30 cellular contexts compared by ENCODE assay signal in genomic region chr15:40130799-40131502, GRCh38. TPM values are rescaled to one million over a fixed set of nuclear protein-coding genes. Genes with fewer than 3 reads are reported as not detected.
DNase-seq lines count a peak whose midpoint lies in the region; ATAC-seq, FAIRE-seq and TF ChIP-seq lines count a peak whose summit lies in the region.
"Had no signal": no experiment of that assay in that cellular context is flagged by ENCODE, and none has a peak within 500 bp of the region (broad histone marks: within the 10 kb centered on the region; RNA-seq: fewer than 3 reads in every experiment).

No MANE protein-coding gene starts in this region.

- peak; percentile 64 for DNase-seq in activated CD4-positive, alpha-beta T cell treated with anti-CD3 and anti-CD28 coated beads, Interleukin-2, amount 10 ng/mL, durations not matched to agents 24 days and 14 days
- DNase-seq in activated CD4-positive, alpha-beta T cell treated with anti-CD3 and anti-CD28 coated beads for 48 hours: no peak
- DNase-seq in GM12892 (ENCODE audit: insufficient read length): no peak
- DNase-seq in SK-MEL-5 (ENCODE audit: low read depth, low spot score): peak; percentile 7
- DNase-seq in naive thymus-derived CD4-positive, alpha-beta T cell: peak in 1 of 9 donors; percentile 40
- no peak for DNase-seq in H7
- no peak for DNase-seq in kidney glomerular epithelial cell (lab: John Stamatoyannopoulos, UW)
- DNase-seq in H4 (ENCODE audit: low spot score): no peak
- DNase-seq: activated effector memory CD4-positive, alpha-beta T cell treated with Interleukin-2 at 50 U/mL for 16 hours; colonic mucosa; DMS 273 treated with DMSO at 0.1 percent for 48 hours; endodermal cell; GM23248; MG63; NCI-H1930; NCI-H446 treated with DMSO at 0.1 percent for 48 hours; pancreas; right cardiac atrium; SHP77 treated with DMSO at 0.1 percent for 48 hours; stimulated activated CD8-positive, alpha-beta memory T cell treated with anti-CD3 and anti-CD28 coated beads, Interleukin-4, amount 100 ng/mL, for 48 hours; WERI-Rb-1 had no signal

- intact Hi-C loops in activated CD4-positive, alpha-beta T cell treated with anti-CD3 and anti-CD28 coated beads, Interleukin-2, amount 10 ng/mL, durations not matched to agents 24 days and 14 days (cut with micrococcal nuclease): no loop called here
- intact Hi-C loops in naive thymus-derived CD4-positive, alpha-beta T cell (cut with micrococcal nuclease): no loop called here

- in situ Hi-C loops in SK-MEL-5 (cut with HindIII; ENCODE audit: low pct_unique_long_range_greater_than_20kb, low sequenced_read_pairs): no loop called here

- H3K4me3 Mint-ChIP-seq in activated CD4-positive, alpha-beta T cell treated with anti-CD3 and anti-CD28 coated beads, Interleukin-2, amount 10 ng/mL, durations not matched to agents 24 days and 14 days: no peak overlapping the region
- H3K4me3 Mint-ChIP-seq in naive thymus-derived CD4-positive, alpha-beta T cell: peak overlapping the region in 3 of 10 donors; percentile 4 to 53 (median 23)
- H3K4me3 Mint-ChIP-seq: CD14-positive monocyte, endodermal cell, IgD-negative memory B cell, mesothelial cell of epicardium, nephron had no signal

- no peak overlapping the region for H3K4me3 ChIP-seq in naive thymus-derived CD4-positive, alpha-beta T cell (ENCODE audit: low read length)
- no peak overlapping the region for H3K4me3 ChIP-seq in H7 (ENCODE audit: insufficient read depth, low read depth, low read length)
- H3K4me3 ChIP-seq: adrenal gland, breast epithelium, colonic mucosa, GM23248, MG63, pancreas, suprapubic skin had no signal

- H3K27ac Mint-ChIP-seq in activated CD4-positive, alpha-beta T cell treated with anti-CD3 and anti-CD28 coated beads, Interleukin-2, amount 10 ng/mL, durations not matched to agents 24 days and 14 days: peak overlapping the region; percentile 26
- peak overlapping the region in 8 of 9 donors; percentile 38 to 94 (median 74) for H3K27ac Mint-ChIP-seq in naive thymus-derived CD4-positive, alpha-beta T cell
- H3K27ac Mint-ChIP-seq: CD14-positive monocyte, endodermal cell, IgD-negative memory B cell, mesothelial cell of epicardium, nephron had no signal

- no peaks in the 10 kb centered on the region for H3K9me3 ChIP-seq in naive thymus-derived CD4-positive, alpha-beta T cell (ENCODE audit: control insufficient read depth in 2 of 3, low read length in 3 of 3)
- H3K9me3 ChIP-seq: adrenal gland, breast epithelium, colonic mucosa, MG63, pancreas, suprapubic skin had no signal

- POLR2A ChIA-PET in naive thymus-derived CD4-positive, alpha-beta T cell (lab: Charles Lee): no interaction called here

- CTCF ChIA-PET in naive thymus-derived CD4-positive, alpha-beta T cell (lab: Charles Lee): no interaction called here

- no peak for ATAC-seq in naive thymus-derived CD4-positive, alpha-beta T cell
- ATAC-seq: left lobe of liver, right cardiac atrium had no signal

- H3K4me1 ChIP-seq in naive thymus-derived CD4-positive, alpha-beta T cell (ENCODE audit: control insufficient read depth in 2 of 2, insufficient read depth in 2 of 2, low read length in 2 of 2): no peaks in the 10 kb centered on the region
- H3K4me1 ChIP-seq: adrenal gland, breast epithelium, colonic mucosa, pancreas, suprapubic skin had no signal

- H3K27me3 Mint-ChIP-seq in activated CD4-positive, alpha-beta T cell treated with anti-CD3 and anti-CD28 coated beads, Interleukin-2, amount 10 ng/mL, durations not matched to agents 24 days and 14 days: peaks cover 2% of the 10 kb centered on the region
- peaks cover 0 to 10% (median 5%) of the 10 kb centered on the region in 5 donors for H3K27me3 Mint-ChIP-seq in naive thymus-derived CD4-positive, alpha-beta T cell
- H3K27me3 Mint-ChIP-seq: IgD-negative memory B cell had no signal

- H3K36me3 ChIP-seq in naive thymus-derived CD4-positive, alpha-beta T cell (ENCODE audit: control insufficient read depth in 2 of 3, insufficient read depth in 3 of 3, low read length in 3 of 3): no peaks in the 10 kb centered on the region
- H3K36me3 ChIP-seq in H7 (replicated peaks; ENCODE audit: control insufficient read depth, insufficient read depth, low read length): no peaks in the 10 kb centered on the region
- H3K36me3 ChIP-seq: adrenal gland, breast epithelium, colonic mucosa, MG63, pancreas, suprapubic skin, WERI-Rb-1 had no signal

- FAIRE-seq in GM12892 (lab: Jason Lieb, UNC): peak; percentile 63

- H3K4me1 Mint-ChIP-seq in activated CD4-positive, alpha-beta T cell treated with anti-CD3 and anti-CD28 coated beads, Interleukin-2, amount 10 ng/mL, durations not matched to agents 24 days and 14 days: no peaks in the 10 kb centered on the region
- H3K4me1 Mint-ChIP-seq in naive thymus-derived CD4-positive, alpha-beta T cell: no peaks in the 10 kb centered on the region
- H3K4me1 Mint-ChIP-seq: CD14-positive monocyte, IgD-negative memory B cell, nephron had no signal

- no peak overlapping the region for H3K27ac ChIP-seq in naive thymus-derived CD4-positive, alpha-beta T cell (ENCODE audit: low read depth, low read length)
- H3K27ac ChIP-seq: adrenal gland, breast epithelium, colonic mucosa, GM23248, HL-60, pancreas, suprapubic skin, WERI-Rb-1 had no signal

- H3K9me3 Mint-ChIP-seq in activated CD4-positive, alpha-beta T cell treated with anti-CD3 and anti-CD28 coated beads, Interleukin-2, amount 10 ng/mL, durations not matched to agents 24 days and 14 days: no peaks in the 10 kb centered on the region
- H3K9me3 Mint-ChIP-seq in naive thymus-derived CD4-positive, alpha-beta T cell: peaks cover 0 to 10% (median 0%) of the 10 kb centered on the region in 11 donors
- H3K9me3 Mint-ChIP-seq: CD14-positive monocyte, endodermal cell, IgD-negative memory B cell, mesothelial cell of epicardium, nephron had no signal

- no peaks in the 10 kb centered on the region for H3K27me3 ChIP-seq in naive thymus-derived CD4-positive, alpha-beta T cell (ENCODE audit: control insufficient read depth in 2 of 2, insufficient read depth in 2 of 2, low read length in 2 of 2)
- H3K27me3 ChIP-seq in H7 (ENCODE audit: control insufficient read depth, insufficient read depth, low read length): no peaks in the 10 kb centered on the region; the same call in 1 of the 2 replicates
- H3K27me3 ChIP-seq: adrenal gland, breast epithelium, colonic mucosa had no signal

- no peak for TF ChIP-seq POLR2A in GM12892 (IDR thresholded peaks at IDR 0.05; ENCODE audit: low read depth, low read length)

- no peaks in the 10 kb centered on the region for H3K36me3 Mint-ChIP-seq in activated CD4-positive, alpha-beta T cell treated with anti-CD3 and anti-CD28 coated beads, Interleukin-2, amount 10 ng/mL, durations not matched to agents 24 days and 14 days (ENCODE audit: low read depth)
- H3K36me3 Mint-ChIP-seq in naive thymus-derived CD4-positive, alpha-beta T cell: no peaks in the 10 kb centered on the region
- H3K36me3 Mint-ChIP-seq: CD14-positive monocyte, IgD-negative memory B cell, mesothelial cell of epicardium had no signal

RNA-seq across cellular contexts. Expression of gene BMF, which starts 22.3 kb away (rescaled TPM):
- total RNA-seq in activated CD4-positive, alpha-beta T cell treated with anti-CD3 and anti-CD28 coated beads, Interleukin-2, amount 10 ng/mL, durations not matched to agents 24 days and 14 days: 8.4 and 9.1 TPM in 2 replicates
- polyA plus RNA-seq in GM12892 (2012; ENCODE audit: missing spikeins): 22.2 TPM
- total RNA-seq in SK-MEL-5 (2014; rRNA removed; shearing (Covaris generic)): 6.9 and 7.8 TPM in 2 replicates
- polyA plus RNA-seq in SK-MEL-5 (2015; cell fraction: cytosol; rRNA removed): 10.0 and 12.2 TPM in 2 replicates
- 14.8 and 33.6 TPM in 2 replicates for polyA plus RNA-seq in SK-MEL-5 (2015; cell fraction: nucleus; rRNA removed)
- total RNA-seq in naive thymus-derived CD4-positive, alpha-beta T cell: 10 to 100 TPM in 4 of 5 experiments, 1 to 10 TPM in 1; 7.7 to 31.1 (median 19.6) TPM
- polyA plus RNA-seq in naive thymus-derived CD4-positive, alpha-beta T cell: 1 to 10 TPM; 1.5 to 2.9 TPM
- total RNA-seq in H7 (2014; rRNA removed; shearing (Covaris generic)): 11.9 and 12.4 TPM in 2 replicates
- total RNA-seq in H4 (2014; rRNA removed; shearing (Covaris generic)): 18.7 and 19.6 TPM in 2 replicates

RNA-seq across cellular contexts. Expression of gene BUB1B, which starts 29.9 kb away (rescaled TPM):
- total RNA-seq in activated CD4-positive, alpha-beta T cell treated with anti-CD3 and anti-CD28 coated beads, Interleukin-2, amount 10 ng/mL, durations not matched to agents 24 days and 14 days: 69.3 and 73.1 TPM in 2 replicates
- 49.2 TPM for polyA plus RNA-seq in GM12892 (2012; ENCODE audit: missing spikeins)
- 34.6 and 36.9 TPM in 2 replicates for total RNA-seq in SK-MEL-5 (2014; rRNA removed; shearing (Covaris generic))
- polyA plus RNA-seq in SK-MEL-5 (2015; cell fraction: cytosol; rRNA removed): 21.9 and 26.8 TPM in 2 replicates
- 72.5 and 84.1 TPM in 2 replicates for polyA plus RNA-seq in SK-MEL-5 (2015; cell fraction: nucleus; rRNA removed)
- total RNA-seq in naive thymus-derived CD4-positive, alpha-beta T cell: 10 to 100 TPM in 1 of 5 experiments, 1 to 10 TPM in 2, under 1 TPM in 2; 0.41 to 55.7 (median 1.2) TPM
- not detected for polyA plus RNA-seq in naive thymus-derived CD4-positive, alpha-beta T cell
- 87.4 and 126 TPM in 2 replicates for total RNA-seq in H7 (2014; rRNA removed; shearing (Covaris generic))
- 55.5 and 56.2 TPM in 2 replicates for total RNA-seq in H4 (2014; rRNA removed; shearing (Covaris generic))

Comparison
In these comparisons a context has a peak if more than half of its experiments do, and no peak if none do; other contexts are left out.
1. DNase-seq: peak in activated CD4-positive, alpha-beta T cell treated with anti-CD3 and anti-CD28 coated beads, Interleukin-2, amount 10 ng/mL, durations not matched to agents 24 days and 14 days (single experiment) and SK-MEL-5 (single experiment); none in activated CD4-positive, alpha-beta T cell treated with anti-CD3 and anti-CD28 coated beads for 48 hours (single experiment), GM12892 (single experiment), H7 (single experiment), kidney glomerular epithelial cell (single experiment) and H4 (single experiment).